17 cellular contexts compared by ENCODE assay signal in the genomic region with DNA sequence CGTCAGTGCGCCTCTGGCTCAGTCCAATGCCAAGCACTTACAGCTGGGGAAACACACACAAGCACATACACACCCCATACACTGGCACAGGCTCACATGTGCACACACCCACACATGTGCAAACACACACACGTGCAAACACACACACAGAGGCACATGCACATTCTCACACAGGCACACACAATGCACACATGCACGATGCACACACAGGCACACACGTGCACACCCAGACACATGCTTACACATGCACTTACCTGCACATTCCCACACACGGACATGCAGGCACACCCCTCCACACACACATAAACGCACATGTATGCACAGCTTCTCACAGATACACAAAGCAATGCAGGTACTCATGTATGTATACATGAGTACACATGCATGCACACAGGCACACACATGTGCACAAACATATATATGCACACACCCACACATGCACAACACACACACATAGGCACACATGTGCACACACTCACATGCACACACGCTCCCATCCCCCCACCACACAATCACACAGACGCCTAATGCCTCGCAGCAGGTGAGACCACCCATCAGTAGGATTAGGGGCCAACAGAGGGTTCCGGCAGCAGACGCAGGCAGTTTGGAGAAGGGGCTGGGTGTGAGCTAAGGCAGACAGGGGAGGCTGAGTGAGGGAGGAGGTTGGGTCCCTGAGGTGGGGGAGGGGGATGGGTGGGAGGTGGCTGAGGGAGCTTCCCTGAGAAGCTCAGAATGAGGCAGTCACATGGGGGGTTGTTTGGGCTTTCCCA.
DNase-seq lines count a peak whose midpoint lies in the region; ATAC-seq, FAIRE-seq and TF ChIP-seq lines count a peak whose summit lies in the region.
"Had no signal": no experiment of that assay in that cellular context is flagged by ENCODE, and none has a peak within 500 bp of the region (broad histone marks: within the 10 kb centered on the region; RNA-seq: fewer than 3 reads in every experiment).

No MANE protein-coding gene starts in this region.

- no peaks in the 10 kb centered on the region for H3K36me3 Mint-ChIP-seq in immature natural killer cell

- H3K4me3 ChIP-seq in HEK293 (ENCODE audit: low read depth, low read length) (no peak overlapping the region), OCI-LY7 (ENCODE audit: low read depth, low read length, poor library complexity, severe bottlenecking) (no peak overlapping the region), heart left ventricle (no peak overlapping the region), psoas muscle (no peak overlapping the region)
- H3K4me3 ChIP-seq: PC-9 had no signal

- H3K27ac ChIP-seq in HEK293 (ENCODE audit: extremely low read depth, low read depth, low read length) (no peak overlapping the region), OCI-LY7 (ENCODE audit: low read depth, low read length, poor library complexity, severe bottlenecking) (no peak overlapping the region), heart left ventricle (peak overlapping the region in 1 of 12 donors; percentile 36), psoas muscle (peak overlapping the region; percentile 92)
- H3K27ac ChIP-seq: KMS-11, PC-9 had no signal

- peak overlapping the region in 2 of 6 donors; percentile 3 to 37 for H3K27ac Mint-ChIP-seq in immature natural killer cell

- H3K36me3 ChIP-seq in HEK293 (ENCODE audit: control insufficient read depth in 2 of 2, insufficient read depth in 1 of 2, low read length in 2 of 2) (no peaks in the 10 kb centered on the region), OCI-LY7 (ENCODE audit: insufficient read depth, low read length) (no peaks in the 10 kb centered on the region), heart left ventricle (peaks cover 0 to 18% (median 0%) of the 10 kb centered on the region in 9 donors), psoas muscle (ENCODE audit: insufficient read depth in 1 of 2, low read depth in 1 of 2) (no peaks in the 10 kb centered on the region)

- POLR2A ChIA-PET in HEK293 (lab: Yijun Ruan, JAX) (no interaction called here), OCI-LY7 (lab: Charles Lee) (interaction anchor here (0.6 kb wide), 2 partner anchors 13 to 52 kb away, joined by 3 read pairs; no protein-coding TSS in a partner anchor)

- ATAC-seq in heart left ventricle, result peak; percentile 27 to 39 (median 32)
- peak; percentile 11 to 31 (median 20) for ATAC-seq in psoas muscle
- ATAC-seq: SK-N-SH treated with all-trans-retinoic acid at 6 μM for 48 hours had no signal

- FAIRE-seq in frontal cortex (lab: Jason Lieb, UNC), result no peak
- FAIRE-seq: GM19239 had no signal

- peak overlapping the region; percentile 48 for H3K4me2 ChIP-seq in OCI-LY7 (ENCODE audit: low read length)
- H3K4me2 ChIP-seq: KMS-11, PC-9 had no signal

- no peaks in the 10 kb centered on the region for H3K79me2 ChIP-seq in OCI-LY7 (ENCODE audit: insufficient read depth, low read depth, low read length)

- H3K27me3 Mint-ChIP-seq in immature natural killer cell (ENCODE audit: low read depth in 3 of 3), result peaks cover 4 to 13% (median 5%) of the 10 kb centered on the region in 3 donors

- H3K9me3 Mint-ChIP-seq in immature natural killer cell, result no peaks in the 10 kb centered on the region

- H3K9me2 ChIP-seq in OCI-LY7 (ENCODE audit: insufficient read depth, low read length), result no peaks in the 10 kb centered on the region

- 55 to 67% (median 61%) methylated on average over 11 to 12 of the region's 12 CpGs for WGBS in heart left ventricle, 4 donors
- WGBS in psoas muscle, 3 donors, result 26 to 40% (median 36%) methylated on average over 12 of the region's 12 CpGs

- TF ChIP-seq CTCF in HEK293 (tag by site-specific recombination; IDR thresholded peaks at IDR 0.05) (no peak), OCI-LY7 (conservative IDR thresholded peaks at IDR 0.05; ENCODE audit: low read length) (no peak), heart left ventricle (IDR thresholded peaks at IDR 0.05) (no peak), psoas muscle (IDR thresholded peaks at IDR 0.05) (no peak)

- H2AFZ ChIP-seq in OCI-LY7 (ENCODE audit: low read length), result no peak overlapping the region
- H2AFZ ChIP-seq: PC-9 had no signal

- H3K4me1 Mint-ChIP-seq in immature natural killer cell, result peaks cover 9 to 13% of the 10 kb centered on the region in 2 donors

- H3K4me1 ChIP-seq in HEK293 (ENCODE audit: control insufficient read depth, insufficient read depth, low read length) (no peaks in the 10 kb centered on the region), OCI-LY7 (ENCODE audit: insufficient read depth, low read length, poor library complexity, severe bottlenecking) (peaks cover 18% of the 10 kb centered on the region), heart left ventricle (peaks cover 0 to 17% (median 0%) of the 10 kb centered on the region in 12 donors), psoas muscle (peaks cover 34% of the 10 kb centered on the region)

- H3K4me3 Mint-ChIP-seq in immature natural killer cell, result no peak overlapping the region

- H3K9me3 ChIP-seq in HEK293 (ENCODE audit: control insufficient read depth, insufficient read depth, low read depth, low read length) (no peaks in the 10 kb centered on the region), OCI-LY7 (ENCODE audit: low read length) (no peaks in the 10 kb centered on the region), heart left ventricle (no peaks in the 10 kb centered on the region), psoas muscle (no peaks in the 10 kb centered on the region)

- DNase-seq in OCI-LY7 (ENCODE audit: low spot score) (no peak), heart left ventricle (peak in 1 of 5 donors; percentile 75), psoas muscle (peak in 1 of 2 donors; percentile 71), frontal cortex (ENCODE audit: low spot score in 2 of 2) (no peak), cerebellum (ENCODE audit: low spot score) (no peak), immature natural killer cell (no peak)
- DNase-seq in effector CD8-positive, alpha-beta T cell (lab: John Stamatoyannopoulos, UW), result no peak
- DNase-seq: NCI-H1092 treated with DMSO at 0.1 percent for 48 hours, NCI-H1694, NCI-H2107, NCI-H226, NCI-H69, PC-9 had no signal

- intact Hi-C loops in OCI-LY7 (cut with micrococcal nuclease; ENCODE audit: unreplicated experiment), result loop anchor here (5.0 kb wide), 1 partner anchor 46 kb away; no protein-coding TSS in a partner anchor
- intact Hi-C loops in heart left ventricle (cut with DNase I), result loop anchor here in 3 of 10 donors (10.0 kb wide), 2 partner anchors 56 to 64 kb away; no protein-coding TSS in a partner anchor
- intact Hi-C loops in psoas muscle (cut with DNase I), result no loop called here

- no peaks in the 10 kb centered on the region for H4K20me1 ChIP-seq in OCI-LY7 (ENCODE audit: insufficient read depth, low read length)

- CTCF ChIA-PET in HEK293 (lab: Yijun Ruan, JAX) (interaction anchor here (0.6 to 0.7 kb wide), 4 partner anchors 8 to 31 kb away, joined by 3 to 7 read pairs (median 4); no protein-coding TSS in a partner anchor), OCI-LY7 (lab: Charles Lee; ENCODE audit: unreplicated experiment) (interaction anchor here (0.5 to 0.7 kb wide), 2 partner anchors 46 to 971 kb away, joined by 3 read pairs; no protein-coding TSS in a partner anchor)

- no TSS peak for BruUV-seq in OCI-LY7 (replicated peaks; lab: Mats Ljungman, UMichigan)

- H3K27me3 ChIP-seq in heart left ventricle (peaks cover 0 to 21% (median 8%) of the 10 kb centered on the region in 9 donors), psoas muscle (ENCODE audit: insufficient read depth in 3 of 3, low read length in 2 of 3) (no peaks in the 10 kb centered on the region)

- no peak for TF ChIP-seq POLR2A in heart left ventricle (IDR thresholded peaks at IDR 0.05)

TF ChIP-seq in HEK293, 187 proteins besides CTCF, POLR2A, EP300 and RAD21 (continues in another document):
- TF ChIP-seq, protein P1, sequence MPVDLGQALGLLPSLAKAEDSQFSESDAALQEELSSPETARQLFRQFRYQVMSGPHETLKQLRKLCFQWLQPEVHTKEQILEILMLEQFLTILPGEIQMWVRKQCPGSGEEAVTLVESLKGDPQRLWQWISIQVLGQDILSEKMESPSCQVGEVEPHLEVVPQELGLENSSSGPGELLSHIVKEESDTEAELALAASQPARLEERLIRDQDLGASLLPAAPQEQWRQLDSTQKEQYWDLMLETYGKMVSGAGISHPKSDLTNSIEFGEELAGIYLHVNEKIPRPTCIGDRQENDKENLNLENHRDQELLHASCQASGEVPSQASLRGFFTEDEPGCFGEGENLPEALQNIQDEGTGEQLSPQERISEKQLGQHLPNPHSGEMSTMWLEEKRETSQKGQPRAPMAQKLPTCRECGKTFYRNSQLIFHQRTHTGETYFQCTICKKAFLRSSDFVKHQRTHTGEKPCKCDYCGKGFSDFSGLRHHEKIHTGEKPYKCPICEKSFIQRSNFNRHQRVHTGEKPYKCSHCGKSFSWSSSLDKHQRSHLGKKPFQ (tag by site-specific recombination; IDR thresholded peaks at IDR 0.05), result peak; percentile 50; the same call in 1 of the 2 replicates
- TF ChIP-seq, protein P2, sequence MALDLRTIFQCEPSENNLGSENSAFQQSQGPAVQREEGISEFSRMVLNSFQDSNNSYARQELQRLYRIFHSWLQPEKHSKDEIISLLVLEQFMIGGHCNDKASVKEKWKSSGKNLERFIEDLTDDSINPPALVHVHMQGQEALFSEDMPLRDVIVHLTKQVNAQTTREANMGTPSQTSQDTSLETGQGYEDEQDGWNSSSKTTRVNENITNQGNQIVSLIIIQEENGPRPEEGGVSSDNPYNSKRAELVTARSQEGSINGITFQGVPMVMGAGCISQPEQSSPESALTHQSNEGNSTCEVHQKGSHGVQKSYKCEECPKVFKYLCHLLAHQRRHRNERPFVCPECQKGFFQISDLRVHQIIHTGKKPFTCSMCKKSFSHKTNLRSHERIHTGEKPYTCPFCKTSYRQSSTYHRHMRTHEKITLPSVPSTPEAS (tag by site-specific recombination; IDR thresholded peaks at IDR 0.05), result peak; percentile 94
- TF ChIP-seq ZFP69B (tag by site-specific recombination; IDR thresholded peaks at IDR 0.05) (no peak), ZFHX2 (tag by site-specific recombination; conservative IDR thresholded peaks at IDR 0.05) (peak; percentile 50)
